Comparison of ENCODE assay signal across 1 cellular context in the genomic region with DNA sequence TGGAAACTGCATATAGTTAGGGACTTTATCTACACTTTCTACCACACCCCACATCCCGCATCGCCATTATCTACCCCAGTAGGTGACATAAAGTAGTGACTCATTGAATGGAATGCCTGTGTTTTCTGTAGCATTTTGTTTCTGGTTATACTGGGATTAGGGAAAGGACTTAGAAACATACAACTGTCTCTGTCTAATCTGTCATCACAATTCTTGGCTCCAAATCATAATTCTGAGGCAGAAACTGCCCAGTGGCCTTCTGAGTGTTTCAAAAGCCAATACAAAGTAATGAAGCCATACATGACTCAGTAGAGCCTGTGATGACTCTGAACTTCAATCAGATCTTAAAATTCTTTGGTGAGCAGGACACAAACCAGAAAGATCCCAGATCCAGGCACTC.
TF ChIP-seq lines count a peak whose summit lies in the region.

No MANE protein-coding gene starts in this region.

TF ChIP-seq in SK-N-SH, 30 proteins besides CTCF, POLR2A, EP300 and RAD21 (continued from another document):
- TF ChIP-seq ZBTB33 (IDR thresholded peaks at IDR 0.05; ENCODE audit: borderline replicate concordance, low read depth) (no peak), PBX3 (IDR thresholded peaks at IDR 0.05) (peak; percentile 58), CHD2 (IDR thresholded peaks at IDR 0.05; ENCODE audit: low read length, partially characterized antibody) (no peak), MXI1 (IDR thresholded peaks at IDR 0.05; ENCODE audit: low read depth, low read length) (no peak), NRF1 (IDR thresholded peaks at IDR 0.05; ENCODE audit: low read depth, low read length) (no peak), MEF2A (IDR thresholded peaks at IDR 0.05; ENCODE audit: borderline replicate concordance, low read depth) (no peak), EZH2phosphoT487 (IDR thresholded peaks at IDR 0.05; ENCODE audit: borderline replicate concordance, low read depth) (no peak), SIN3A (IDR thresholded peaks at IDR 0.05; ENCODE audit: borderline replicate concordance, low read depth, low read length) (no peak), NFIC (IDR thresholded peaks at IDR 0.05; ENCODE audit: borderline replicate concordance) (peak; percentile 75), JUND (IDR thresholded peaks at IDR 0.05) (peak; percentile 49; the same call in 1 of the 2 replicates), USF2 (IDR thresholded peaks at IDR 0.05; ENCODE audit: borderline replicate concordance, low read depth, low read length) (no peak), SMC3 (IDR thresholded peaks at IDR 0.05; ENCODE audit: low read depth, low read length) (no peak)
- TF ChIP-seq, protein P1, sequence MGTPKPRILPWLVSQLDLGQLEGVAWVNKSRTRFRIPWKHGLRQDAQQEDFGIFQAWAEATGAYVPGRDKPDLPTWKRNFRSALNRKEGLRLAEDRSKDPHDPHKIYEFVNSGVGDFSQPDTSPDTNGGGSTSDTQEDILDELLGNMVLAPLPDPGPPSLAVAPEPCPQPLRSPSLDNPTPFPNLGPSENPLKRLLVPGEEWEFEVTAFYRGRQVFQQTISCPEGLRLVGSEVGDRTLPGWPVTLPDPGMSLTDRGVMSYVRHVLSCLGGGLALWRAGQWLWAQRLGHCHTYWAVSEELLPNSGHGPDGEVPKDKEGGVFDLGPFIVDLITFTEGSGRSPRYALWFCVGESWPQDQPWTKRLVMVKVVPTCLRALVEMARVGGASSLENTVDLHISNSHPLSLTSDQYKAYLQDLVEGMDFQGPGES (IDR thresholded peaks at IDR 0.05; ENCODE audit: low read depth, low read length) = no peak
TF ChIP-seq in SK-N-SH: peak in this region for 6.
